13 cellular contexts compared by ENCODE assay signal in genomic region chr16:69423189-69423588, GRCh38. TPM values are rescaled to one million over a fixed set of nuclear protein-coding genes. Genes with fewer than 3 reads are reported as not detected.
DNase-seq lines count a peak whose midpoint lies in the region; ATAC-seq and TF ChIP-seq lines count a peak whose summit lies in the region.
"Had no signal": no experiment of that assay in that cellular context is flagged by ENCODE, and none has a peak within 500 bp of the region (broad histone marks: within the 10 kb centered on the region; RNA-seq: fewer than 3 reads in every experiment).

No MANE protein-coding gene starts in this region.

- H4K20me1 ChIP-seq in GM23248 (ENCODE audit: insufficient read depth) = no peaks in the 10 kb centered on the region

- H3K27me3 Mint-ChIP-seq in activated CD4-positive, alpha-beta T cell treated with anti-CD3 and anti-CD28 coated beads for 36 hours = no peaks in the 10 kb centered on the region
- no peaks in the 10 kb centered on the region for H3K27me3 Mint-ChIP-seq in activated naive CD8-positive, alpha-beta T cell treated with anti-CD3 and anti-CD28 coated beads for 36 hours
- H3K27me3 Mint-ChIP-seq in neural crest cell (ENCODE audit: low read depth) = no peaks in the 10 kb centered on the region

- peaks cover 41% of the 10 kb centered on the region for H3K79me2 ChIP-seq in GM23248 (ENCODE audit: insufficient read depth)

- POLR2A ChIA-PET in activated CD4-positive, alpha-beta T cell treated with anti-CD3 and anti-CD28 coated beads for 36 hours (lab: Charles Lee) = no interaction called here

- intact Hi-C loops in activated CD4-positive, alpha-beta T cell treated with anti-CD3 and anti-CD28 coated beads for 36 hours (cut with DNase I, micrococcal nuclease) = loop anchor here in 1 of 2 experiments (10.0 kb wide), 1 partner anchor 1102 kb away; the partner anchor contains the start of genes COG4 and SF3B3

- H3K36me3 ChIP-seq in GM23248 (ENCODE audit: low read depth) = peaks cover 3% of the 10 kb centered on the region; the same call in 1 of the 2 replicates

- peak overlapping the region; percentile 96 for H3K4me3 Mint-ChIP-seq in activated CD4-positive, alpha-beta T cell treated with anti-CD3 and anti-CD28 coated beads for 36 hours
- H3K4me3 Mint-ChIP-seq in activated naive CD8-positive, alpha-beta T cell treated with anti-CD3 and anti-CD28 coated beads for 36 hours = peak overlapping the region; percentile 63
- peak overlapping the region; percentile 32 for H3K4me3 Mint-ChIP-seq in neural crest cell

- H3F3A ChIP-seq in GM23248 (ENCODE audit: insufficient read depth) = peaks cover 2% of the 10 kb centered on the region

- no peak overlapping the region for H3K27ac ChIP-seq in GM23248

- no peak for TF ChIP-seq CTCF in neural crest cell (conservative IDR thresholded peaks at IDR 0.05)

- no peak overlapping the region for H3K4me3 ChIP-seq in GM23248

- H3K27ac Mint-ChIP-seq in activated CD4-positive, alpha-beta T cell treated with anti-CD3 and anti-CD28 coated beads for 36 hours = no peak overlapping the region
- H3K27ac Mint-ChIP-seq in activated naive CD8-positive, alpha-beta T cell treated with anti-CD3 and anti-CD28 coated beads for 36 hours = peak overlapping the region; percentile 19
- H3K27ac Mint-ChIP-seq in neural crest cell (ENCODE audit: unreplicated experiment) = no peak overlapping the region

- peaks cover 21% of the 10 kb centered on the region for H3K36me3 Mint-ChIP-seq in activated CD4-positive, alpha-beta T cell treated with anti-CD3 and anti-CD28 coated beads for 36 hours (ENCODE audit: low read depth)
- peaks cover 22% of the 10 kb centered on the region for H3K36me3 Mint-ChIP-seq in activated naive CD8-positive, alpha-beta T cell treated with anti-CD3 and anti-CD28 coated beads for 36 hours
- H3K36me3 Mint-ChIP-seq in neural crest cell (ENCODE audit: low read depth) = peaks cover 14% of the 10 kb centered on the region

- in situ Hi-C loops in GM23248 (cut with MboI) = no loop called here

- no peak for DNase-seq in activated CD4-positive, alpha-beta T cell treated with anti-CD3 and anti-CD28 coated beads for 36 hours
- no peak for DNase-seq in activated CD4-positive, alpha-beta T cell treated with anti-CD3 and anti-CD28 coated beads, Interleukin-2, amount 50 U/mL, for 1 hour
- DNase-seq in GM23248 (no peak), neural crest cell (ENCODE audit: low read depth, low spot score) (no peak), EL (no peak)
- no peak for DNase-seq in activated naive CD8-positive, alpha-beta T cell treated with anti-CD3 and anti-CD28 coated beads for 36 hours
- DNase-seq: activated CD4-positive, CD25-positive, alpha-beta regulatory T cell; effector CD8-positive, alpha-beta T cell; MG63; testis had no signal

- peak overlapping the region; percentile 98 for H2AFZ ChIP-seq in GM23248

- H3K4me1 Mint-ChIP-seq in activated CD4-positive, alpha-beta T cell treated with anti-CD3 and anti-CD28 coated beads for 36 hours = peaks cover 28% of the 10 kb centered on the region
- peaks cover 22% of the 10 kb centered on the region for H3K4me1 Mint-ChIP-seq in activated naive CD8-positive, alpha-beta T cell treated with anti-CD3 and anti-CD28 coated beads for 36 hours
- peaks cover 26% of the 10 kb centered on the region for H3K4me1 Mint-ChIP-seq in neural crest cell

- no peaks in the 10 kb centered on the region for H3K9me3 ChIP-seq in GM23248 (ENCODE audit: low read depth)
- H3K9me3 ChIP-seq: MG63, testis had no signal

- H3K27me3 ChIP-seq in GM23248 (replicated peaks; ENCODE audit: insufficient read depth) = no peaks in the 10 kb centered on the region
- H3K27me3 ChIP-seq: MG63, testis had no signal

- ATAC-seq in activated CD4-positive, alpha-beta T cell treated with anti-CD3 and anti-CD28 coated beads for 36 hours = no peak
- no peak for ATAC-seq in HG03108 (IDR thresholded peaks at IDR 0.05; ENCODE audit: unreplicated experiment)
- ATAC-seq in HG02981 (IDR thresholded peaks at IDR 0.05; ENCODE audit: unreplicated experiment) = no peak
- ATAC-seq: left lobe of liver had no signal

- no peaks in the 10 kb centered on the region for H3K9me2 ChIP-seq in GM23248 (ENCODE audit: insufficient read depth)

- H3K4me1 ChIP-seq in GM23248 (ENCODE audit: insufficient read depth) = peaks cover 6% of the 10 kb centered on the region

- 77 to 79% methylated on average over 11 of the region's 11 CpGs for WGBS in GM23248 (ENCODE audit: low coverage in 1 of 2, low lambda C conversion rate in 2 of 2, missing lambda C conversion rate in 2 of 2), 2 experiments

- no peak overlapping the region for H3K4me2 ChIP-seq in GM23248 (ENCODE audit: unreplicated experiment)

- H3K9me3 Mint-ChIP-seq in activated CD4-positive, alpha-beta T cell treated with anti-CD3 and anti-CD28 coated beads for 36 hours (ENCODE audit: low read depth) = no peaks in the 10 kb centered on the region
- no peaks in the 10 kb centered on the region for H3K9me3 Mint-ChIP-seq in activated naive CD8-positive, alpha-beta T cell treated with anti-CD3 and anti-CD28 coated beads for 36 hours
- peaks cover 6% of the 10 kb centered on the region for H3K9me3 Mint-ChIP-seq in neural crest cell

- CTCF ChIA-PET in activated CD4-positive, alpha-beta T cell treated with anti-CD3 and anti-CD28 coated beads for 36 hours (lab: Charles Lee) = no interaction called here

- no peak overlapping the region for H3K9ac ChIP-seq in GM23248

RNA-seq across cellular contexts. Expression of gene CYB5B, which starts 1.2 kb away (rescaled TPM):
- total RNA-seq in activated CD4-positive, alpha-beta T cell treated with anti-CD3 and anti-CD28 coated beads for 36 hours = 100 to 1,000 TPM; 158 to 187 TPM
- 47.1 and 60.8 TPM in 2 replicates for total RNA-seq in GM23248 (2014; rRNA removed; shearing (Covaris generic))
- polyA plus RNA-seq in GM23248 (2016; fragmentation: Nextera tagmentation; extraction: Ambion mirVana) = 115 and 123 TPM in 2 replicates
- 100 to 1,000 TPM; 182 to 183 TPM for total RNA-seq in activated naive CD8-positive, alpha-beta T cell treated with anti-CD3 and anti-CD28 coated beads for 36 hours
- total RNA-seq in neural crest cell = 209 and 221 TPM in 2 replicates

RNA-seq across cellular contexts. Expression of gene TERF2, which starts 37.4 kb away (rescaled TPM):
- 10 to 100 TPM; 45.9 to 82.4 TPM for total RNA-seq in activated CD4-positive, alpha-beta T cell treated with anti-CD3 and anti-CD28 coated beads for 36 hours
- total RNA-seq in GM23248 (2014; rRNA removed; shearing (Covaris generic)) = 11.9 and 22.5 TPM in 2 replicates
- 10.5 and 11.6 TPM in 2 replicates for polyA plus RNA-seq in GM23248 (2016; fragmentation: Nextera tagmentation; extraction: Ambion mirVana)
- total RNA-seq in activated naive CD8-positive, alpha-beta T cell treated with anti-CD3 and anti-CD28 coated beads for 36 hours = 10 to 100 TPM; 54.4 to 55.4 TPM
- 47.1 and 52.1 TPM in 2 replicates for total RNA-seq in neural crest cell

Comparison
In these comparisons a context has a peak if more than half of its experiments do, and no peak if none do; other contexts are left out.
1. H3K4me3 Mint-ChIP-seq: peak in every context shown above with its lines; median percentile 96 in activated CD4-positive, alpha-beta T cell treated with anti-CD3 and anti-CD28 coated beads for 36 hours; 63 in activated naive CD8-positive, alpha-beta T cell treated with anti-CD3 and anti-CD28 coated beads for 36 hours; 32 in neural crest cell.